9 cellular contexts compared by ENCODE assay signal in the genomic region with DNA sequence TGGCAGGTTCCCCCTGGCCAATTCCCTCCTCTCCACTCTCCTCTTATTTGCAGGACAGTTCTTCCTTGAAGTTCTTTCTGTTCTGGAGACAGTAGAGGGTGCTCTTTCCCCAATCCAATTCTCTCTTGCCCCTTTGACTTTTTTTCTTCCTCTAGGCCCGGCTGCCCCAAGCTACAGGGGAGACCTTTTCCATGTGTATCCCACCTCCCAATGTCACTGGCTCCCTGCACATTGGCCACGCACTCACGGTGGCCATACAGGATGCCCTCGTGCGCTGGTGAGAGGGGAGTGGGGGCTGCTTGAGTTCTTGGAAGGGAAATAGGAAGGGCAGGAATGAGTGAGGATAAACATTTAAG.
DNase-seq lines count a peak whose midpoint lies in the region; ATAC-seq and TF ChIP-seq lines count a peak whose summit lies in the region.
"Had no signal": no experiment of that assay in that cellular context is flagged by ENCODE, and none has a peak within 500 bp of the region (broad histone marks: within the 10 kb centered on the region; RNA-seq: fewer than 3 reads in every experiment).

No MANE protein-coding gene starts in this region.

- H3K27ac ChIP-seq in epithelial cell of prostate, result peak overlapping the region; percentile 71

- ATAC-seq in GM21529 (IDR thresholded peaks at IDR 0.05; ENCODE audit: unreplicated experiment), result no peak

- H3K27ac Mint-ChIP-seq in activated naive CD4-positive, alpha-beta T cell treated with anti-CD3 and anti-CD28 coated beads, Interleukin-2, amount 50 U/mL, for 24 hours, result no peak overlapping the region
- H3K27ac Mint-ChIP-seq in T-helper 2 cell treated with Interferon-gamma antibody and Interleukin-4, amounts not matched to agents 5 μg/mL and 100 μg/mL, for 36 hours, result peak overlapping the region; percentile 77

- H3K27me3 Mint-ChIP-seq in activated naive CD4-positive, alpha-beta T cell treated with anti-CD3 and anti-CD28 coated beads, Interleukin-2, amount 50 U/mL, for 24 hours, result no peaks in the 10 kb centered on the region
- no peaks in the 10 kb centered on the region for H3K27me3 Mint-ChIP-seq in T-helper 2 cell treated with Interferon-gamma antibody and Interleukin-4, amounts not matched to agents 5 μg/mL and 100 μg/mL, for 36 hours (ENCODE audit: low read depth)

- peak overlapping the region; percentile 88 for H3K4me3 Mint-ChIP-seq in activated naive CD4-positive, alpha-beta T cell treated with anti-CD3 and anti-CD28 coated beads, Interleukin-2, amount 50 U/mL, for 24 hours
- peak overlapping the region; percentile 86 for H3K4me3 Mint-ChIP-seq in T-helper 2 cell treated with Interferon-gamma antibody and Interleukin-4, amounts not matched to agents 5 μg/mL and 100 μg/mL, for 36 hours

- peaks cover 42% of the 10 kb centered on the region for H3K4me1 Mint-ChIP-seq in activated naive CD4-positive, alpha-beta T cell treated with anti-CD3 and anti-CD28 coated beads, Interleukin-2, amount 50 U/mL, for 24 hours
- H3K4me1 Mint-ChIP-seq in T-helper 2 cell treated with Interferon-gamma antibody and Interleukin-4, amounts not matched to agents 5 μg/mL and 100 μg/mL, for 36 hours (ENCODE audit: low read depth), result peaks cover 25% of the 10 kb centered on the region

- no peaks in the 10 kb centered on the region for H3K9me3 Mint-ChIP-seq in activated naive CD4-positive, alpha-beta T cell treated with anti-CD3 and anti-CD28 coated beads, Interleukin-2, amount 50 U/mL, for 24 hours
- no peaks in the 10 kb centered on the region for H3K9me3 Mint-ChIP-seq in T-helper 2 cell treated with Interferon-gamma antibody and Interleukin-4, amounts not matched to agents 5 μg/mL and 100 μg/mL, for 36 hours

- TF ChIP-seq CTCF in NB4 (IDR thresholded peaks at IDR 0.05; ENCODE audit: low read depth, low read length), result peak; percentile 65

- TF ChIP-seq POLR2A in NB4 (IDR thresholded peaks at IDR 0.05; ENCODE audit: extremely low read depth, insufficient read length), result no peak

- no peak for DNase-seq in activated naive CD4-positive, alpha-beta T cell (lab: John Stamatoyannopoulos, UW)
- peak; percentile 74 for DNase-seq in NB4 (ENCODE audit: low read depth)
- peak; percentile 13 for DNase-seq in T-helper 2 cell treated with Interferon-gamma antibody and Interleukin-4, amounts not matched to agents 5 μg/mL and 100 μg/mL, for 36 hours (ENCODE audit: low spot score)
- no peak for DNase-seq in epithelial cell of prostate (ENCODE audit: low read depth, low spot score)
- peak; percentile 48 for DNase-seq in middle frontal gyrus (ENCODE audit: extremely low spot score, low spot score)
- DNase-seq in HK-2 (ENCODE audit: unreplicated experiment), result no peak
- DNase-seq: left cardiac atrium had no signal

- H3K4me3 ChIP-seq in NB4 (ENCODE audit: low read depth, low read length), result no peak overlapping the region

- H3K36me3 Mint-ChIP-seq in activated naive CD4-positive, alpha-beta T cell treated with anti-CD3 and anti-CD28 coated beads, Interleukin-2, amount 50 U/mL, for 24 hours, result peaks cover 27% of the 10 kb centered on the region
- H3K36me3 Mint-ChIP-seq in T-helper 2 cell treated with Interferon-gamma antibody and Interleukin-4, amounts not matched to agents 5 μg/mL and 100 μg/mL, for 36 hours (ENCODE audit: low read depth), result peaks cover 34% of the 10 kb centered on the region

Comparison
In these comparisons a context has a peak if more than half of its experiments do, and no peak if none do; other contexts are left out.
1. DNase-seq: peak in NB4 (single experiment), T-helper 2 cell treated with Interferon-gamma antibody and Interleukin-4, amounts not matched to agents 5 μg/mL and 100 μg/mL, for 36 hours (single experiment) and middle frontal gyrus (single experiment); none in activated naive CD4-positive, alpha-beta T cell (0 of 4), epithelial cell of prostate (single experiment) and HK-2 (single experiment).